1 cellular context compared by ENCODE assay signal in the genomic region with DNA sequence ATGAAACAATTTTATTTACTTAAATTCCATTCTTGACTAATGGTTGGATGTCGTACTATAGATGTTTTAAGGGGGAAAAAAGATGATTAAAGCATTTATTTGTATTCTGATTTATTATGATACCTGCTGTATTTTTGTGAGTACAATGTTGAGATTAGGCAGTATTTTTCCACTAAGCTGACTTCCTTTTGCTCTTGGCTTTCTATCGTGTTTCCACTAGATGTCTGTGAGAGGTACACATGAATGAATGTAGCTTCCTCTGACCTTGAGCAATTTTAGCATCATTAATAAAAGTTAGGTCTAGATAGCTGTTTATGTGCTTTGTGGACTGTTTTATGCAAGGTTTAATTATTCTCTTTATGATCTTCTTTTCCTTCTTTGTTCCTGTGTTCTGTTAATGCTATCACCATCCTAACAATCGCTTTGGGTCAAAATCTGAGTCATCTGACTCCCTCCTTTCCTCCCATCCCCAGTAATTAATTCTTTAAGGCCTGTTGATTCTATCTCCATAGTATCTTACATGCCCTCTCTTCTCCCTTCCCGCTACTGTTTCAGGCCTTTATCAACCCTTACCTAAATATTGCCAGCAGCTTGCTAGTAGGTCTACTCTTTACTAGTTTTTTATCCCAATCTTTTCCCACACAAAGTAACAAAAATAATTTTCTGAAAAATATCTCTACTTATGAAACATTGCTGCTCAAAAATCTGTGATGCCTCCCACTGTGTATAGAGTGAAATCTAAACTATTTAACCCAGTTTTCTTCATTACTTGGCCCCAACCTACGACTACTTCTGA.
TF ChIP-seq lines count a peak whose summit lies in the region.

No MANE protein-coding gene starts in this region.

TF ChIP-seq in SK-N-SH, 30 proteins besides CTCF, POLR2A, EP300 and RAD21 (continued from another document):
- TF ChIP-seq, protein P1, sequence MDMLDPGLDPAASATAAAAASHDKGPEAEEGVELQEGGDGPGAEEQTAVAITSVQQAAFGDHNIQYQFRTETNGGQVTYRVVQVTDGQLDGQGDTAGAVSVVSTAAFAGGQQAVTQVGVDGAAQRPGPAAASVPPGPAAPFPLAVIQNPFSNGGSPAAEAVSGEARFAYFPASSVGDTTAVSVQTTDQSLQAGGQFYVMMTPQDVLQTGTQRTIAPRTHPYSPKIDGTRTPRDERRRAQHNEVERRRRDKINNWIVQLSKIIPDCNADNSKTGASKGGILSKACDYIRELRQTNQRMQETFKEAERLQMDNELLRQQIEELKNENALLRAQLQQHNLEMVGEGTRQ (IDR thresholded peaks at IDR 0.05; ENCODE audit: borderline replicate concordance, low read depth, low read length) = no peak
- TF ChIP-seq RXRA (IDR thresholded peaks at IDR 0.05; ENCODE audit: borderline replicate concordance, low read depth) = peak; percentile 55; the same call in 1 of the 2 replicates
- TF ChIP-seq TAF1 (IDR thresholded peaks at IDR 0.05; ENCODE audit: borderline replicate concordance, low read depth, low read length) = peak; percentile 3; the same call in 1 of the 2 replicates
- TF ChIP-seq, protein P2, sequence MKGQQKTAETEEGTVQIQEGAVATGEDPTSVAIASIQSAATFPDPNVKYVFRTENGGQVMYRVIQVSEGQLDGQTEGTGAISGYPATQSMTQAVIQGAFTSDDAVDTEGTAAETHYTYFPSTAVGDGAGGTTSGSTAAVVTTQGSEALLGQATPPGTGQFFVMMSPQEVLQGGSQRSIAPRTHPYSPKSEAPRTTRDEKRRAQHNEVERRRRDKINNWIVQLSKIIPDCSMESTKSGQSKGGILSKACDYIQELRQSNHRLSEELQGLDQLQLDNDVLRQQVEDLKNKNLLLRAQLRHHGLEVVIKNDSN (IDR thresholded peaks at IDR 0.05; ENCODE audit: borderline replicate concordance, low read depth) = no peak
